ENCODE assay signal across 22 cellular contexts in genomic region chr2:236045264-236046235, GRCh38.
DNase-seq lines count a peak whose midpoint lies in the region; ATAC-seq and TF ChIP-seq lines count a peak whose summit lies in the region.
"Had no signal": no experiment of that assay in that cellular context is flagged by ENCODE, and none has a peak within 500 bp of the region (broad histone marks: within the 10 kb centered on the region; RNA-seq: fewer than 3 reads in every experiment).

No MANE protein-coding gene starts in this region.

- H3K4me1 ChIP-seq in neuronal stem cell (ENCODE audit: control insufficient read depth in 2 of 2, insufficient read depth in 1 of 2, low read depth in 1 of 2, low read length in 2 of 2) = peaks cover 2 to 9% of the 10 kb centered on the region in 2 donors
- H3K4me1 ChIP-seq: tibial nerve had no signal

- H3K36me3 ChIP-seq in neuronal stem cell (replicated peaks in 1 of 2; ENCODE audit: control insufficient read depth in 2 of 2, insufficient read depth in 2 of 2, low read length in 2 of 2) = peaks cover 9 to 67% of the 10 kb centered on the region in 2 donors

- no peak overlapping the region for H3K4ac ChIP-seq in neuronal stem cell (ENCODE audit: low read length)

- no peaks in the 10 kb centered on the region for H3K27me3 ChIP-seq in neuronal stem cell (ENCODE audit: control insufficient read depth in 3 of 3, insufficient read depth in 3 of 3, low read depth in 1 of 3, low read length in 3 of 3)
- H3K27me3 ChIP-seq: body of pancreas, tibial nerve had no signal

- DNase-seq in EH (ENCODE audit: low read depth) = peak; percentile 7
- peak; percentile 26 for DNase-seq in HT-29 (ENCODE audit: low spot score)
- no peak for DNase-seq in glutamatergic neuron
- DNase-seq in neuronal stem cell (ENCODE audit: low spot score) = no peak
- DNase-seq in NK-92 treated with Interleukin-12 subunit alpha and Interleukin-12 subunit beta, amount 100 ng/mL, for 24 hours (lab: John Stamatoyannopoulos, UW) = no peak
- DNase-seq in stimulated activated effector memory CD8-positive, alpha-beta T cell treated with anti-CD3 and anti-CD28 coated beads, Interleukin-12 subunit alpha, Interleukin-12 subunit beta, amount 100 ng/mL, for 72 hours (ENCODE audit: low spot score in 2 of 2) = no peak
- DNase-seq in activated CD4-positive, alpha-beta T cell treated with anti-CD3 and anti-CD28 coated beads for 1 hour = no peak
- DNase-seq: activated CD4-positive, alpha-beta T cell treated with anti-CD3 and anti-CD28 coated beads, Interleukin-2, amount 50 U/mL, for 4 hours; activated effector memory CD4-positive, alpha-beta T cell treated with Interleukin-2 at 50 U/mL for 16 hours; body of pancreas; CD8-positive, alpha-beta T cell; endodermal cell; kidney; naive B cell; NCI-H774; stimulated activated CD4-positive, alpha-beta T cell treated with anti-CD3 and anti-CD28 coated beads, Interleukin-2, amount 100 ng/mL, for 24 hours; T-helper 17 cell; WERI-Rb-1 had no signal

- no peak overlapping the region for H2BK120ac ChIP-seq in neuronal stem cell (ENCODE audit: low read depth, low read length)

- no peak overlapping the region for H2BK15ac ChIP-seq in neuronal stem cell (ENCODE audit: low read length)

- no peak overlapping the region for H3K4me3 ChIP-seq in neuronal stem cell (ENCODE audit: low read length in 2 of 2)
- H3K4me3 ChIP-seq: body of pancreas, coronary artery, tibial nerve had no signal

- no peak for TF ChIP-seq CTCF in glutamatergic neuron (IDR thresholded peaks at IDR 0.05; ENCODE audit: partially characterized antibody, unreplicated experiment)

- no peak overlapping the region for H2AFZ ChIP-seq in neuronal stem cell (ENCODE audit: low read length)

- H3K9me3 Mint-ChIP-seq in glutamatergic neuron (ENCODE audit: unreplicated experiment) = peaks cover 9% of the 10 kb centered on the region
- H3K9me3 Mint-ChIP-seq in stimulated activated effector memory CD8-positive, alpha-beta T cell treated with anti-CD3 and anti-CD28 coated beads, Interleukin-12 subunit alpha, Interleukin-12 subunit beta, amount 100 ng/mL, for 72 hours = no peaks in the 10 kb centered on the region
- H3K9me3 Mint-ChIP-seq: CD8-positive, alpha-beta T cell; endodermal cell; stimulated activated naive CD8-positive, alpha-beta T cell treated with anti-CD3 and anti-CD28 coated beads, Interleukin-15, Interleukin-2, amounts not matched to agents 100 ng/mL and 50 ng/mL, for 24 hours had no signal

- H3K27me3 Mint-ChIP-seq in glutamatergic neuron (ENCODE audit: unreplicated experiment) = peaks cover 14% of the 10 kb centered on the region
- H3K27me3 Mint-ChIP-seq: stimulated activated naive CD8-positive, alpha-beta T cell treated with anti-CD3 and anti-CD28 coated beads, Interleukin-15, Interleukin-2, amounts not matched to agents 100 ng/mL and 50 ng/mL, for 24 hours had no signal

- no peak overlapping the region for H3K23ac ChIP-seq in neuronal stem cell (ENCODE audit: low read depth, low read length, poor library complexity)

- H3K4me3 Mint-ChIP-seq in glutamatergic neuron (ENCODE audit: unreplicated experiment) = no peak overlapping the region
- no peak overlapping the region for H3K4me3 Mint-ChIP-seq in stimulated activated effector memory CD8-positive, alpha-beta T cell treated with anti-CD3 and anti-CD28 coated beads, Interleukin-12 subunit alpha, Interleukin-12 subunit beta, amount 100 ng/mL, for 72 hours
- H3K4me3 Mint-ChIP-seq: CD8-positive, alpha-beta T cell; endodermal cell; naive B cell; stimulated activated naive CD8-positive, alpha-beta T cell treated with anti-CD3 and anti-CD28 coated beads, Interleukin-15, Interleukin-2, amounts not matched to agents 100 ng/mL and 50 ng/mL, for 24 hours; T-helper 17 cell had no signal

- peaks cover 18% of the 10 kb centered on the region for H3K36me3 Mint-ChIP-seq in glutamatergic neuron (ENCODE audit: unreplicated experiment)
- peaks cover 43% of the 10 kb centered on the region for H3K36me3 Mint-ChIP-seq in stimulated activated effector memory CD8-positive, alpha-beta T cell treated with anti-CD3 and anti-CD28 coated beads, Interleukin-12 subunit alpha, Interleukin-12 subunit beta, amount 100 ng/mL, for 72 hours
- H3K36me3 Mint-ChIP-seq: CD8-positive, alpha-beta T cell; naive B cell had no signal

- no peaks in the 10 kb centered on the region for H3K79me1 ChIP-seq in neuronal stem cell (ENCODE audit: low read depth, low read length)

- whole genome bisulfite sequencing in neuronal stem cell (ENCODE audit: extremely low coverage in 2 of 2, insufficient read length in 2 of 2, insufficient replicate concordance in 1 of 2), 2 donors = no CpG with 5 or more reads among the region's 25 CpGs

- H2BK12ac ChIP-seq in neuronal stem cell (ENCODE audit: low read length) = no peak overlapping the region

- no peak overlapping the region for H3K27ac ChIP-seq in neuronal stem cell (replicated peaks; ENCODE audit: low read length)
- H3K27ac ChIP-seq: body of pancreas, coronary artery, tibial nerve, WERI-Rb-1 had no signal

- H4K8ac ChIP-seq in neuronal stem cell (ENCODE audit: low read depth, low read length) = no peak overlapping the region

- no peak overlapping the region for H2AK5ac ChIP-seq in neuronal stem cell (ENCODE audit: low read depth, low read length)

- H3K18ac ChIP-seq in neuronal stem cell (ENCODE audit: low read length) = no peak overlapping the region

- H2BK5ac ChIP-seq in neuronal stem cell (ENCODE audit: low read length) = peak overlapping the region; percentile 32

- peaks cover 30% of the 10 kb centered on the region for H3K4me1 Mint-ChIP-seq in glutamatergic neuron (ENCODE audit: low read depth, unreplicated experiment)
- peaks cover 26% of the 10 kb centered on the region for H3K4me1 Mint-ChIP-seq in stimulated activated effector memory CD8-positive, alpha-beta T cell treated with anti-CD3 and anti-CD28 coated beads, Interleukin-12 subunit alpha, Interleukin-12 subunit beta, amount 100 ng/mL, for 72 hours
- H3K4me1 Mint-ChIP-seq: naive B cell had no signal

- no peak overlapping the region for H3K9ac ChIP-seq in neuronal stem cell (ENCODE audit: low read depth, low read length, poor library complexity)

- H3K14ac ChIP-seq in neuronal stem cell (ENCODE audit: low read length) = no peak overlapping the region

- no peaks in the 10 kb centered on the region for H3K9me3 ChIP-seq in neuronal stem cell (replicated peaks in 1 of 2; ENCODE audit: control insufficient read depth in 2 of 2, insufficient read depth in 1 of 2, low read depth in 1 of 2, low read length in 2 of 2)
- H3K9me3 ChIP-seq: body of pancreas, tibial nerve had no signal

- peak overlapping the region; percentile 40 for H3K27ac Mint-ChIP-seq in glutamatergic neuron (ENCODE audit: unreplicated experiment)
- H3K27ac Mint-ChIP-seq in stimulated activated effector memory CD8-positive, alpha-beta T cell treated with anti-CD3 and anti-CD28 coated beads, Interleukin-12 subunit alpha, Interleukin-12 subunit beta, amount 100 ng/mL, for 72 hours = no peak overlapping the region
- H3K27ac Mint-ChIP-seq: CD8-positive, alpha-beta T cell; endodermal cell; naive B cell; stimulated activated naive CD8-positive, alpha-beta T cell treated with anti-CD3 and anti-CD28 coated beads, Interleukin-15, Interleukin-2, amounts not matched to agents 100 ng/mL and 50 ng/mL, for 24 hours; T-helper 17 cell had no signal

- no peak overlapping the region for H4K91ac ChIP-seq in neuronal stem cell (ENCODE audit: low read depth, low read length, poor library complexity)

- H3K4me2 ChIP-seq in neuronal stem cell (ENCODE audit: insufficient read depth, low read length, poor library complexity, severe bottlenecking) = no peak overlapping the region

- ATAC-seq in stimulated activated effector memory CD8-positive, alpha-beta T cell treated with anti-CD3 and anti-CD28 coated beads, Interleukin-12 subunit alpha, Interleukin-12 subunit beta, amount 100 ng/mL, for 72 hours = no peak
- ATAC-seq: body of pancreas; CD8-positive, alpha-beta T cell; HCT116; T-helper 17 cell had no signal

Comparison
In these comparisons a context has a peak if more than half of its experiments do, and no peak if none do; other contexts are left out.
1. DNase-seq: peak in EH (single experiment) and HT-29 (single experiment); none in glutamatergic neuron (single experiment), neuronal stem cell (single experiment), NK-92 treated with Interleukin-12 subunit alpha and Interleukin-12 subunit beta, amount 100 ng/mL, for 24 hours (single experiment), stimulated activated effector memory CD8-positive, alpha-beta T cell treated with anti-CD3 and anti-CD28 coated beads, Interleukin-12 subunit alpha, Interleukin-12 subunit beta, amount 100 ng/mL, for 72 hours (0 of 2) and activated CD4-positive, alpha-beta T cell treated with anti-CD3 and anti-CD28 coated beads for 1 hour (single experiment).